ENCODE assay signal across 9 cellular contexts in the genomic region with DNA sequence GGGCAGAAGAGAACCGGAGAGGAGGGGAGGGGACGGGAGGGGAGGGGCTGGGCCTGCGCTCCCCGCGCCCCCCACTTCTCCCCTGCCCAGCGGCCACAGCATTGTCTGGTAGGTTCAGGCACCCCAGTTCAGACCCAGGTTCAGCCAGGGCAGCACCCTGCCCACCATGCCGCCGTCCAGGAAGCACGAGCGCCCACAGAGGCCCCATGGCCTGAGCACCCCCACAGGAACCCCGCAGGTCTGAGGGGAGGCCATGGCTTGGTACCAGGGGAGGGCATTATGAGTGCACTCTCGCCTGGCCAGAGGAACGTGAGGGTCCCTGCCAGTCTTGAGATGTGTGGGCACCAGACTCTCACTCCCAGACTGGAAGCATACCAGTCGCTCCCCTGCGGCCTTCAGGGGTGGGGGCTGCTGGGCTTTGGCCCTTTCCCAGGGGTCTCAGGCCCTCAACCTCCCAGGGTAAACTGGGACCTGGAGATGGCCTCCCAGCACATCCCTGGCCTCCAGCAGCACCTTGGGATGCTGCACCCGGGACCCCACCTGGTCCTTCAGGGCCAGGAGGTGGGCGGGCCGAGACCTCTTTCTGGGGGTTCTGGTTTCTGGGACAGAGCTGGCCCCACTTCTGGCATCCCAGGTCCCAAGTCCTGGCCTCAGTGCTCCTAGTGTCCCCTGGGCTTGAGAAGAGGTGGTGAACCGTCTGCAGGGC. TPM values are rescaled to one million over a fixed set of nuclear protein-coding genes. Genes with fewer than 3 reads are reported as not detected.
DNase-seq lines count a peak whose midpoint lies in the region; ATAC-seq and TF ChIP-seq lines count a peak whose summit lies in the region.
"Had no signal": no experiment of that assay in that cellular context is flagged by ENCODE, and none has a peak within 500 bp of the region (broad histone marks: within the 10 kb centered on the region; RNA-seq: fewer than 3 reads in every experiment).

No MANE protein-coding gene starts in this region.

- ATAC-seq in lower lobe of right lung (no peak), GM18873 (IDR thresholded peaks at IDR 0.05; ENCODE audit: low FRiP score, unreplicated experiment) (no peak)

- H3K9ac ChIP-seq in stomach smooth muscle (ENCODE audit: low read length in 2 of 2), result peak overlapping the region in 1 of 2 donors; percentile 42

- H3K27me3 ChIP-seq in HL-60 (ENCODE audit: insufficient read depth, poor library complexity, severe bottlenecking) (no peaks in the 10 kb centered on the region), adrenal gland (no peaks in the 10 kb centered on the region), lower lobe of right lung (ENCODE audit: low read depth) (no peaks in the 10 kb centered on the region), stomach smooth muscle (ENCODE audit: control insufficient read depth in 1 of 2, insufficient read depth in 2 of 2, low read length in 2 of 2) (no peaks in the 10 kb centered on the region)
- H3K27me3 ChIP-seq: MG63 had no signal

- H3K36me3 ChIP-seq in adrenal gland (replicated peaks in 1 of 2) (no peaks in the 10 kb centered on the region), lower lobe of right lung (peaks cover 4% of the 10 kb centered on the region), stomach smooth muscle (ENCODE audit: control insufficient read depth in 2 of 2, insufficient read depth in 2 of 2, low read length in 2 of 2) (no peaks in the 10 kb centered on the region)

- TF ChIP-seq CTCF in HL-60 (IDR thresholded peaks at IDR 0.05; ENCODE audit: insufficient read depth, low read length) (no peak), adrenal gland (IDR thresholded peaks at IDR 0.05) (no peak), lower lobe of right lung (IDR thresholded peaks at IDR 0.05) (no peak)

- H3K4me1 ChIP-seq in adrenal gland (replicated peaks in 1 of 2) (peaks cover 50 to 53% of the 10 kb centered on the region in 2 donors), lower lobe of right lung (peaks cover 59% of the 10 kb centered on the region), stomach smooth muscle (ENCODE audit: control insufficient read depth, insufficient read depth, low read length) (peaks cover 51% of the 10 kb centered on the region)

- 17 to 34% (median 26%) methylated on average over 9 to 18 of the region's 19 CpGs for WGBS in adrenal gland, 4 donors

- intact Hi-C loops in adrenal gland (cut with DNase I), result no loop called here
- intact Hi-C loops in lower lobe of right lung (cut with DNase I), result no loop called here

- H3K9me3 ChIP-seq in adrenal gland (replicated peaks in 1 of 3) (no peaks in the 10 kb centered on the region), lower lobe of right lung (no peaks in the 10 kb centered on the region), stomach smooth muscle (ENCODE audit: control insufficient read depth in 2 of 2, low read length in 2 of 2) (no peaks in the 10 kb centered on the region)
- H3K9me3 ChIP-seq: MG63 had no signal

- H3K27ac ChIP-seq in HL-60 (replicated peaks) (peak overlapping the region; percentile 39), adrenal gland (peak overlapping the region; percentile 69 to 97 (median 85)), lower lobe of right lung (peak overlapping the region; percentile 90), stomach smooth muscle (ENCODE audit: low read length) (peak overlapping the region; percentile 67)

- no peak overlapping the region for H3K4me3 ChIP-seq in HL-60 (replicated peaks; ENCODE audit: insufficient read depth, low read length)
- H3K4me3 ChIP-seq in adrenal gland, result peak overlapping the region in 1 of 4 donors; percentile 13
- peak overlapping the region; percentile 27 for H3K4me3 ChIP-seq in lower lobe of right lung
- H3K4me3 ChIP-seq in stomach smooth muscle (ENCODE audit: low read length in 2 of 2), result peak overlapping the region in 1 of 2 donors; percentile 8

- TF ChIP-seq POLR2A in adrenal gland (IDR thresholded peaks at IDR 0.05), result no peak

- DNase-seq in HL-60 (ENCODE audit: low read depth in 1 of 2, low spot score in 1 of 2), result no peak
- DNase-seq in adrenal gland, result no peak
- DNase-seq in lower lobe of right lung, result no peak
- DNase-seq in DMS153 (lab: John Stamatoyannopoulos, UW), result no peak
- no peak for DNase-seq in COLO668 (lab: John Stamatoyannopoulos, UW; ENCODE audit: unreplicated experiment)
- no peak for DNase-seq in NCI-H748 (lab: John Stamatoyannopoulos, UW; ENCODE audit: unreplicated experiment)

RNA-seq across cellular contexts. Expression of gene PLXNB2, which starts 0.6 kb away (rescaled TPM):
- total RNA-seq in adrenal gland (100 to 1,000 TPM; 118 to 412 (median 329) TPM), lower lobe of right lung (256 TPM)
- polyA plus RNA-seq in adrenal gland, result 100 to 1,000 TPM in 2 of 3 donors, 10 to 100 TPM in 1; 38.1 to 431 (median 268) TPM

RNA-seq across cellular contexts. Expression of gene DENND6B, which starts 18.8 kb away (rescaled TPM):
- total RNA-seq in adrenal gland (10 to 100 TPM in 2 of 8 donors, 1 to 10 TPM in 6; 4.5 to 16.9 (median 8.9) TPM), lower lobe of right lung (14.4 TPM)
- 10 to 100 TPM in 2 of 3 donors, 1 to 10 TPM in 1; 2.5 to 32.7 (median 21.7) TPM for polyA plus RNA-seq in adrenal gland

RNA-seq across cellular contexts. Expression of gene PPP6R2, which starts 35.1 kb away (rescaled TPM):
- total RNA-seq in adrenal gland, result 100 to 1,000 TPM in 1 of 8 donors, 10 to 100 TPM in 7; 48.2 to 104 (median 73.0) TPM
- polyA plus RNA-seq in adrenal gland, result 100 to 1,000 TPM in 1 of 3 donors, 10 to 100 TPM in 2; 19.6 to 129 (median 84.7) TPM
- 52.5 TPM for total RNA-seq in lower lobe of right lung

RNA-seq across cellular contexts. Expression of gene MAPK11, which starts 37.9 kb away (rescaled TPM):
- total RNA-seq in adrenal gland (1 to 10 TPM; 4.7 to 9.3 (median 6.7) TPM), lower lobe of right lung (13.1 TPM)
- polyA plus RNA-seq in adrenal gland, result 10 to 100 TPM in 2 of 3 donors, 1 to 10 TPM in 1; 2.0 to 29.5 (median 25.1) TPM

RNA-seq across cellular contexts. Expression of gene MAPK12, which starts 46.6 kb away (rescaled TPM):
- total RNA-seq in adrenal gland (1 to 10 TPM; 3.1 to 6.8 (median 5.4) TPM), lower lobe of right lung (11.9 TPM)
- polyA plus RNA-seq in adrenal gland, result 10 to 100 TPM in 2 of 3 donors, 1 to 10 TPM in 1; 1.7 to 17.1 (median 13.9) TPM

Comparison
In these comparisons a context has a peak if more than half of its experiments do, and no peak if none do; other contexts are left out.
1. H3K27ac ChIP-seq: peak in every context shown above with its lines; median percentile 90 in lower lobe of right lung; 85 in adrenal gland; 67 in stomach smooth muscle; 39 in HL-60.